15 cellular contexts compared by ENCODE assay signal in the genomic region with DNA sequence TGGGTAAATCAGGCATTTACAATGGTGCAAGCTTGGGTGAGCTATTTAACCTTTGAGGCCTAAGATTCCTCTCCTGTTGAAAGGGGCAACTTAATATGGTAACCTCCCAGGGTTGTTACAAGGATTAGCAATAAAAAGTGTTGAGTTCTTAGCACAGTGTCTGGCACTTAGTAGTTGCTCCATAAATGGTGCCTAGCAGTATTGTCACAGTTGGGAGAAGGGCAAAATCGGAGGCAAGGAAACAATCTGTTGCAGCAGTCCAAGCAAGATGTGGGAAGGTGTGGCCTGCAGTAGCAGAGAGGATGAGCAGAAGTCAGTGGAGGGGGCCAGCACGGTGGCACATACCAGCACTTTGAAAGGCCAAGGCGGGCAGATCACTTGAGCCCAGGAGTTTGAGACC. TPM values are rescaled to one million over a fixed set of nuclear protein-coding genes. Genes with fewer than 3 reads are reported as not detected.
DNase-seq lines count a peak whose midpoint lies in the region; ATAC-seq and TF ChIP-seq lines count a peak whose summit lies in the region.
"Had no signal": no experiment of that assay in that cellular context is flagged by ENCODE, and none has a peak within 500 bp of the region (broad histone marks: within the 10 kb centered on the region; RNA-seq: fewer than 3 reads in every experiment).

No MANE protein-coding gene starts in this region.

- intact Hi-C loops in activated B cell treated with CpG ODN at 0.5 μM for 24 hours (cut with micrococcal nuclease), result no loop called here

- no peak for DNase-seq in activated CD4-positive, alpha-beta T cell treated with anti-CD3 and anti-CD28 coated beads, Interleukin-2, amount 10 ng/mL, durations not matched to agents 7 days and 5 days
- DNase-seq in activated CD4-positive, alpha-beta T cell treated with anti-CD3 and anti-CD28 coated beads, Interleukin-2, amount 50 U/mL, for 1 hour, result no peak
- DNase-seq in activated B cell treated with CpG ODN at 0.5 μM for 24 hours (no peak), NCI-H2171 (lab: John Stamatoyannopoulos, UW) (no peak)
- no peak for DNase-seq in stimulated activated CD4-positive, alpha-beta T cell treated with anti-CD3 and anti-CD28 coated beads, Interleukin-2, amount 100 ng/mL, for 24 hours
- DNase-seq: activated CD8-positive, alpha-beta memory T cell treated with anti-CD3 and anti-CD28 coated beads for 24 hours; activated gamma-delta T cell; H9; Karpas-422; left ventricle myocardium superior; uterus had no signal

- CTCF ChIA-PET in activated CD4-positive, alpha-beta T cell treated with anti-CD3 and anti-CD28 coated beads, Interleukin-2, amount 10 ng/mL, durations not matched to agents 7 days and 5 days (lab: Charles Lee), result interaction anchor here (0.8 to 4.2 kb wide), 4 partner anchors 9 to 214 kb away, joined by 3 to 20 read pairs (median 14); partner anchors contain the start of gene SP7
- CTCF ChIA-PET in activated B cell treated with CpG ODN at 0.5 μM for 24 hours (lab: Charles Lee), result interaction anchor here (3.1 to 4.4 kb wide), 2 partner anchors 18 to 78 kb away, joined by 28 to 148 read pairs; partner anchors contain the start of genes AAAS and AMHR2

- no peak for ATAC-seq in activated B cell treated with CpG ODN at 0.5 μM for 24 hours (ENCODE audit: low read depth)
- ATAC-seq: A549, left ventricle myocardium superior had no signal

- no peak for TF ChIP-seq CTCF in activated B cell treated with CpG ODN at 0.5 μM for 24 hours (IDR thresholded peaks at IDR 0.05)
- TF ChIP-seq CTCF in nephron (IDR thresholded peaks at IDR 0.05; ENCODE audit: unreplicated experiment in 3 of 3), result no peak

- peaks cover 21% of the 10 kb centered on the region for H3K4me1 Mint-ChIP-seq in activated CD4-positive, alpha-beta T cell treated with anti-CD3 and anti-CD28 coated beads, Interleukin-2, amount 10 ng/mL, durations not matched to agents 7 days and 5 days
- H3K4me1 Mint-ChIP-seq in activated B cell treated with CpG ODN at 0.5 μM for 24 hours, result peaks cover 15% of the 10 kb centered on the region
- H3K4me1 Mint-ChIP-seq in nephron, result peaks cover 28% of the 10 kb centered on the region

- H3K27me3 Mint-ChIP-seq in activated CD4-positive, alpha-beta T cell treated with anti-CD3 and anti-CD28 coated beads, Interleukin-2, amount 10 ng/mL, durations not matched to agents 7 days and 5 days, result peaks cover 13% of the 10 kb centered on the region
- H3K27me3 Mint-ChIP-seq in activated B cell treated with CpG ODN at 0.5 μM for 24 hours (peaks cover 12% of the 10 kb centered on the region), nephron (ENCODE audit: low read depth) (peaks cover 15% of the 10 kb centered on the region)

- H3K4me3 Mint-ChIP-seq in activated CD4-positive, alpha-beta T cell treated with anti-CD3 and anti-CD28 coated beads, Interleukin-2, amount 10 ng/mL, durations not matched to agents 7 days and 5 days, result peak overlapping the region; percentile 3
- peak overlapping the region; percentile 21 for H3K4me3 Mint-ChIP-seq in activated B cell treated with CpG ODN at 0.5 μM for 24 hours
- peak overlapping the region; percentile 67 to 82 (median 76) for H3K4me3 Mint-ChIP-seq in nephron
- H3K4me3 Mint-ChIP-seq: dendritic cell treated with granulocyte-macrophage colony-stimulating factor and Interleukin-4, amounts not matched to agents 40 ng/mL and 50 ng/mL, for 4 days had no signal

- POLR2A ChIA-PET in activated CD4-positive, alpha-beta T cell treated with anti-CD3 and anti-CD28 coated beads, Interleukin-2, amount 10 ng/mL, durations not matched to agents 7 days and 5 days (lab: Charles Lee), result no interaction called here
- POLR2A ChIA-PET in activated B cell treated with CpG ODN at 0.5 μM for 24 hours (lab: Charles Lee), result interaction anchor here (2.1 to 2.8 kb wide), 2 partner anchors 22 to 36 kb away, joined by 12 to 21 read pairs; partner anchors contain the start of genes AAAS and SP1

- no peak overlapping the region for H3K27ac Mint-ChIP-seq in activated CD4-positive, alpha-beta T cell treated with anti-CD3 and anti-CD28 coated beads, Interleukin-2, amount 10 ng/mL, durations not matched to agents 7 days and 5 days
- H3K27ac Mint-ChIP-seq in activated B cell treated with CpG ODN at 0.5 μM for 24 hours, result no peak overlapping the region
- H3K27ac Mint-ChIP-seq in nephron, result peak overlapping the region in 2 of 3 experiments; percentile 8 to 43
- H3K27ac Mint-ChIP-seq: dendritic cell treated with granulocyte-macrophage colony-stimulating factor and Interleukin-4, amounts not matched to agents 40 ng/mL and 50 ng/mL, for 4 days; H9 had no signal

- H3K36me3 Mint-ChIP-seq in activated CD4-positive, alpha-beta T cell treated with anti-CD3 and anti-CD28 coated beads, Interleukin-2, amount 10 ng/mL, durations not matched to agents 7 days and 5 days (ENCODE audit: low read depth), result no peaks in the 10 kb centered on the region
- H3K36me3 Mint-ChIP-seq in activated B cell treated with CpG ODN at 0.5 μM for 24 hours (ENCODE audit: low read depth) (no peaks in the 10 kb centered on the region), nephron (ENCODE audit: low read depth) (no peaks in the 10 kb centered on the region)

- H3K9me3 Mint-ChIP-seq in activated CD4-positive, alpha-beta T cell treated with anti-CD3 and anti-CD28 coated beads, Interleukin-2, amount 10 ng/mL, durations not matched to agents 7 days and 5 days, result no peaks in the 10 kb centered on the region
- H3K9me3 Mint-ChIP-seq in activated B cell treated with CpG ODN at 0.5 μM for 24 hours (no peaks in the 10 kb centered on the region), nephron (no peaks in the 10 kb centered on the region)
- H3K9me3 Mint-ChIP-seq: dendritic cell treated with granulocyte-macrophage colony-stimulating factor and Interleukin-4, amounts not matched to agents 40 ng/mL and 50 ng/mL, for 4 days; H9 had no signal

RNA-seq across cellular contexts. Expression of gene SP7, which starts 7.3 kb away (rescaled TPM):
- total RNA-seq in activated CD4-positive, alpha-beta T cell treated with anti-CD3 and anti-CD28 coated beads, Interleukin-2, amount 10 ng/mL, durations not matched to agents 7 days and 5 days, result not detected
- total RNA-seq in activated B cell treated with CpG ODN at 0.5 μM for 24 hours, result not detected in 2 replicates
- total RNA-seq: H9, left ventricle myocardium superior, myocyte had no signal

RNA-seq across cellular contexts. Expression of gene AAAS, which starts 22.0 kb away (rescaled TPM):
- 10 to 100 TPM; 59.1 to 63.0 TPM for total RNA-seq in activated CD4-positive, alpha-beta T cell treated with anti-CD3 and anti-CD28 coated beads, Interleukin-2, amount 10 ng/mL, durations not matched to agents 7 days and 5 days
- 57.3 and 72.1 TPM in 2 replicates for total RNA-seq in activated B cell treated with CpG ODN at 0.5 μM for 24 hours

RNA-seq across cellular contexts. Expression of gene SP1, which starts 36.5 kb away (rescaled TPM):
- 10 to 100 TPM; 94.8 to 99.3 TPM for total RNA-seq in activated CD4-positive, alpha-beta T cell treated with anti-CD3 and anti-CD28 coated beads, Interleukin-2, amount 10 ng/mL, durations not matched to agents 7 days and 5 days
- total RNA-seq in activated B cell treated with CpG ODN at 0.5 μM for 24 hours, result 99.2 and 102 TPM in 2 replicates

RNA-seq across cellular contexts. Expression of gene MYG1, which starts 44.0 kb away (rescaled TPM):
- total RNA-seq in activated CD4-positive, alpha-beta T cell treated with anti-CD3 and anti-CD28 coated beads, Interleukin-2, amount 10 ng/mL, durations not matched to agents 7 days and 5 days, result 10 to 100 TPM; 47.9 to 56.4 TPM
- 59.1 and 65.3 TPM in 2 replicates for total RNA-seq in activated B cell treated with CpG ODN at 0.5 μM for 24 hours

RNA-seq across cellular contexts. Expression of gene PFDN5, which starts 48.1 kb away (rescaled TPM):
- 100 to 1,000 TPM; 305 to 335 TPM for total RNA-seq in activated CD4-positive, alpha-beta T cell treated with anti-CD3 and anti-CD28 coated beads, Interleukin-2, amount 10 ng/mL, durations not matched to agents 7 days and 5 days
- 486 and 578 TPM in 2 replicates for total RNA-seq in activated B cell treated with CpG ODN at 0.5 μM for 24 hours

Comparison
In these comparisons a context has a peak if more than half of its experiments do, and no peak if none do; other contexts are left out.
1. H3K27ac Mint-ChIP-seq: peak in nephron (2 of 3); none in activated CD4-positive, alpha-beta T cell treated with anti-CD3 and anti-CD28 coated beads, Interleukin-2, amount 10 ng/mL, durations not matched to agents 7 days and 5 days (single experiment) and activated B cell treated with CpG ODN at 0.5 μM for 24 hours (single experiment).
2. H3K4me3 Mint-ChIP-seq: peak in every context shown above with its lines; median percentile 76 in nephron; 21 in activated B cell treated with CpG ODN at 0.5 μM for 24 hours; 3 in activated CD4-positive, alpha-beta T cell treated with anti-CD3 and anti-CD28 coated beads, Interleukin-2, amount 10 ng/mL, durations not matched to agents 7 days and 5 days.